11 cellular contexts compared by ENCODE assay signal in genomic region chr14:60653388-60653690, GRCh38. TPM values are rescaled to one million over a fixed set of nuclear protein-coding genes. Genes with fewer than 3 reads are reported as not detected.
DNase-seq lines count a peak whose midpoint lies in the region; ATAC-seq and TF ChIP-seq lines count a peak whose summit lies in the region.
"Had no signal": no experiment of that assay in that cellular context is flagged by ENCODE, and none has a peak within 500 bp of the region (broad histone marks: within the 10 kb centered on the region; RNA-seq: fewer than 3 reads in every experiment).

No MANE protein-coding gene starts in this region.

- H3K4me3 ChIP-seq in psoas muscle = peak overlapping the region; percentile 91

- intact Hi-C loops in psoas muscle (cut with DNase I) = loop anchor here (2.0 to 10.0 kb wide), 7 partner anchors 67 to 544 kb away; no protein-coding TSS in a partner anchor

- DNase-seq in T-helper 1 cell (no peak), NCI-H748 (lab: John Stamatoyannopoulos, UW; ENCODE audit: unreplicated experiment) (peak; percentile 81), endothelial cell (ENCODE audit: low spot score) (no peak), psoas muscle (no peak), Ammon's horn (ENCODE audit: low spot score) (no peak), T-cell (no peak), DMS114 treated with DMSO at 0.1 percent for 48 hours (lab: John Stamatoyannopoulos, UW; ENCODE audit: unreplicated experiment) (no peak)
- DNase-seq: BE2C, dermis blood vessel endothelial cell, NCI-H345 had no signal

- peaks cover 4% of the 10 kb centered on the region for H3K9me3 Mint-ChIP-seq in T-helper 1 cell treated with Interleukin-12 subunit alpha and Interleukin-12 subunit beta and Interleukin-4 antibody, amounts not matched to agents 30 μg/mL and 1 μg/mL, for 36 hours
- H3K9me3 Mint-ChIP-seq in endothelial cell (ENCODE audit: unreplicated experiment) (no peaks in the 10 kb centered on the region), T-cell (no peaks in the 10 kb centered on the region)

- no peak for TF ChIP-seq CTCF in endothelial cell (IDR thresholded peaks at IDR 0.05; ENCODE audit: unreplicated experiment)
- TF ChIP-seq CTCF in psoas muscle (IDR thresholded peaks at IDR 0.05) = no peak

- H3K4me1 Mint-ChIP-seq in T-helper 1 cell treated with Interleukin-12 subunit alpha and Interleukin-12 subunit beta and Interleukin-4 antibody, amounts not matched to agents 30 μg/mL and 1 μg/mL, for 36 hours (ENCODE audit: low read depth) = peaks cover 47% of the 10 kb centered on the region
- peaks cover 56% of the 10 kb centered on the region for H3K4me1 Mint-ChIP-seq in endothelial cell (ENCODE audit: unreplicated experiment)
- peaks cover 58 to 83% (median 78%) of the 10 kb centered on the region in 3 donors for H3K4me1 Mint-ChIP-seq in T-cell

- no peaks in the 10 kb centered on the region for H3K9me3 ChIP-seq in psoas muscle
- H3K9me3 ChIP-seq: BE2C had no signal

- H3K27me3 Mint-ChIP-seq in T-helper 1 cell treated with Interleukin-12 subunit alpha and Interleukin-12 subunit beta and Interleukin-4 antibody, amounts not matched to agents 30 μg/mL and 1 μg/mL, for 36 hours (ENCODE audit: low read depth) = peaks cover 93% of the 10 kb centered on the region
- H3K27me3 Mint-ChIP-seq in endothelial cell (ENCODE audit: unreplicated experiment) (peaks cover 53% of the 10 kb centered on the region), T-cell (peaks cover 67 to 86% of the 10 kb centered on the region in 2 donors)

- H3K27ac Mint-ChIP-seq in T-helper 1 cell treated with Interleukin-12 subunit alpha and Interleukin-12 subunit beta and Interleukin-4 antibody, amounts not matched to agents 30 μg/mL and 1 μg/mL, for 36 hours = peak overlapping the region; percentile 74
- H3K27ac Mint-ChIP-seq in endothelial cell (ENCODE audit: unreplicated experiment) = no peak overlapping the region
- H3K27ac Mint-ChIP-seq in T-cell = peak overlapping the region in 1 of 2 donors; percentile 12

- CTCF ChIA-PET in T-cell (lab: Charles Lee) = interaction anchor here in 1 of 2 donors (0.5 to 0.6 kb wide), 2 partner anchors 27 to 47 kb away, joined by 3 to 5 read pairs; no protein-coding TSS in a partner anchor

- peaks cover 20% of the 10 kb centered on the region for H3K36me3 Mint-ChIP-seq in T-helper 1 cell treated with Interleukin-12 subunit alpha and Interleukin-12 subunit beta and Interleukin-4 antibody, amounts not matched to agents 30 μg/mL and 1 μg/mL, for 36 hours (ENCODE audit: low read depth)
- H3K36me3 Mint-ChIP-seq in endothelial cell (ENCODE audit: low read depth, unreplicated experiment) (peaks cover 12% of the 10 kb centered on the region), T-cell (no peaks in the 10 kb centered on the region)

- peak overlapping the region; percentile 93 for H3K27ac ChIP-seq in psoas muscle

- WGBS in psoas muscle, 3 donors = 2 to 4% (median 2%) methylated on average over 15 of the region's 15 CpGs

- H3K4me3 Mint-ChIP-seq in T-helper 1 cell treated with Interleukin-12 subunit alpha and Interleukin-12 subunit beta and Interleukin-4 antibody, amounts not matched to agents 30 μg/mL and 1 μg/mL, for 36 hours = peak overlapping the region; percentile 34
- H3K4me3 Mint-ChIP-seq in endothelial cell (ENCODE audit: unreplicated experiment) = peak overlapping the region; percentile 66
- peak overlapping the region in 1 of 3 donors; percentile 45 for H3K4me3 Mint-ChIP-seq in T-cell

- POLR2A ChIA-PET in T-cell (lab: Charles Lee) = no interaction called here

- H3K4me1 ChIP-seq in psoas muscle = peaks cover 7% of the 10 kb centered on the region

- no peaks in the 10 kb centered on the region for H3K27me3 ChIP-seq in psoas muscle (ENCODE audit: insufficient read depth in 3 of 3, low read length in 2 of 3)

- no peaks in the 10 kb centered on the region for H3K36me3 ChIP-seq in psoas muscle (ENCODE audit: insufficient read depth in 1 of 2, low read depth in 1 of 2)
- H3K36me3 ChIP-seq: BE2C had no signal

- ATAC-seq in psoas muscle (no peak), T-cell (replicated peaks in 1 of 4) (no peak)

RNA-seq across cellular contexts. Expression of gene SIX1, which starts 4.1 kb away (rescaled TPM):
- 0.41 TPM for total RNA-seq in endothelial cell (ENCODE audit: unreplicated experiment)
- total RNA-seq in psoas muscle = 10 to 100 TPM; 38.5 to 58.0 (median 43.4) TPM
- 10 to 100 TPM in 2 of 3 donors, 1 to 10 TPM in 1; 8.3 to 86.6 (median 37.7) TPM for polyA plus RNA-seq in psoas muscle
- total RNA-seq in T-cell = under 1 TPM in 1 of 5 donors, not detected in 4; 0.18 TPM

Comparison
In these comparisons a context has a peak if more than half of its experiments do, and no peak if none do; other contexts are left out.
1. RNA of gene SIX1, which starts 4.1 kb away (total RNA-seq): 38.5 to 58.0 TPM in psoas muscle; 0.41 TPM in endothelial cell (single experiment) and 0.18 TPM in T-cell; every median in the first group is over 10 times any median in the second.